In the genomic region with DNA sequence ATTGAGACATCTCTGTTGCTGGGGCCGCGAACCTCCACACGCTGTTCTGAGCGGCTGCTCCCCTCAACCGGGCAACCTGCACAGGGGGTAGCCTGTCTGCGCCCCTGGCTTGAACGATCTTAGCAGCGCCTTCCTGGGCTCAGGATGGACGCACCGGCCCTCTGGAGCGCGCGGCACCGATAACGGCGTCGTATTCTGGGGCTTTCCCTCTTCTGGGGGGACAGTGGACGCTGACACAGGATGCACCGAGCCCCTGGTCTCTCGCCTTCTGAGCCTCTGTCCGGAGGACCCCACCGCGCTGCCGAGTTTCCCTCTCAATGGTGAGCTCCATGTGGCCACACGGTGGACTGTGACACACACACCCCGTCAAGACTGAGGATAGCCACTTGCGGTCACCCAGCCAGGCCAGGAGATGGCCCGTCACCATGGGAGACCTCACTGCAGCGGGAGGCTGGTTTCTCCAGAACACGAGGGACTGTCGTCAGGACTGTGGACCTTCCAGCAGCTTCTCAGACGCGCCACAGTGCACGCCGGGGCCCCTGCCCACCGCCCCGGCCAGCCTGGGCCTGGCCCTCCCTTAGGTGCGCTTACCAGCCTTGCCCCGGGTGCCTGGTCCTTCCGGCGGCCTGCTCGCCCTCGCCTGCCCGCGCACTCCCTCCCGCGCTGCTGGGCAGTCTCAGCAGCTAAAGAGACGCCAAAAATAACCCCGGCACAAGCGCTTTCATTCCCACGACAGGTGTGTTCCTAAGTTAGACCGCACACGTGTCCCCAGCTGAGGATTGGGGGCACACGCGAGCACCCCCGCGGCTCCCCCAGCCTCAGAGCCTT, we compare ENCODE assay signal across 25 cellular contexts. TPM values are rescaled to one million over a fixed set of nuclear protein-coding genes. Genes with fewer than 3 reads are reported as not detected.
"Had no signal": no experiment of that assay in that cellular context is flagged by ENCODE, and none has a peak within 500 bp of the region (broad histone marks: within the 10 kb centered on the region; RNA-seq: fewer than 3 reads in every experiment).

No MANE protein-coding gene starts in this region.

- H3K4me3 ChIP-seq: esophagus muscularis mucosa, gastroesophageal sphincter, lower lobe of right lung, right atrium auricular region, testis, tibial nerve, upper lobe of right lung, vagina had no signal

- H3K36me3 ChIP-seq: vagina had no signal

- H3K4me1 ChIP-seq: esophagus muscularis mucosa, gastroesophageal sphincter, lower lobe of right lung, right atrium auricular region, testis, tibial nerve, upper lobe of right lung, vagina had no signal

- ATAC-seq: gastroesophageal sphincter; left lobe of liver; lower lobe of right lung; stimulated activated effector memory CD8-positive, alpha-beta T cell treated with anti-CD3 and anti-CD28 coated beads, Interleukin-12 subunit alpha, Interleukin-12 subunit beta, amount 100 ng/mL, for 72 hours; stimulated activated naive CD8-positive, alpha-beta T cell treated with anti-CD3 and anti-CD28 coated beads, Interleukin-15, amount 100 ng/mL, for 72 hours; upper lobe of right lung had no signal

- H3K4me1 Mint-ChIP-seq: stimulated activated effector memory CD8-positive, alpha-beta T cell treated with anti-CD3 and anti-CD28 coated beads, Interleukin-12 subunit alpha, Interleukin-12 subunit beta, amount 100 ng/mL, for 72 hours had no signal

- H3K9me3 ChIP-seq: esophagus muscularis mucosa, gastroesophageal sphincter, lower lobe of right lung, neutrophil, right atrium auricular region, testis, tibial nerve, upper lobe of right lung, vagina had no signal

- H3K27me3 Mint-ChIP-seq: memory B cell; naive B cell; stimulated activated naive CD8-positive, alpha-beta T cell treated with anti-CD3 and anti-CD28 coated beads, Interleukin-15, amount 100 ng/mL, for 72 hours had no signal

- H3K27ac ChIP-seq: esophagus muscularis mucosa, gastroesophageal sphincter, lower lobe of right lung, neutrophil, right atrium auricular region, testis, tibial nerve, upper lobe of right lung, vagina had no signal

- DNase-seq: effector memory CD4-positive, alpha-beta T cell; glutamatergic neuron; islet precursor cell; lower lobe of right lung; midbrain; naive B cell; nephron progenitor cell; stimulated activated CD4-positive, alpha-beta T cell treated with anti-CD3 and anti-CD28 coated beads, Interleukin-4, amount 100 ng/mL, for 1 hour; stimulated activated CD8-positive, alpha-beta memory T cell treated with anti-CD3 and anti-CD28 coated beads, Interleukin-4, amount 100 ng/mL, for 48 hours; stimulated activated naive CD8-positive, alpha-beta T cell treated with anti-CD3 and anti-CD28 coated beads, Interleukin-15, amount 100 ng/mL, for 72 hours; testis; upper lobe of right lung had no signal

- H3K9me3 Mint-ChIP-seq: memory B cell; naive B cell; nephron progenitor cell; stimulated activated effector memory CD8-positive, alpha-beta T cell treated with anti-CD3 and anti-CD28 coated beads, Interleukin-12 subunit alpha, Interleukin-12 subunit beta, amount 100 ng/mL, for 72 hours; stimulated activated naive CD8-positive, alpha-beta T cell treated with anti-CD3 and anti-CD28 coated beads, Interleukin-15, amount 100 ng/mL, for 72 hours had no signal

- H3K27ac Mint-ChIP-seq: memory B cell; nephron progenitor cell; stimulated activated effector memory CD8-positive, alpha-beta T cell treated with anti-CD3 and anti-CD28 coated beads, Interleukin-12 subunit alpha, Interleukin-12 subunit beta, amount 100 ng/mL, for 72 hours; stimulated activated naive CD8-positive, alpha-beta T cell treated with anti-CD3 and anti-CD28 coated beads, Interleukin-15, amount 100 ng/mL, for 72 hours had no signal

- H3K27me3 ChIP-seq: neutrophil, right atrium auricular region, testis, tibial nerve, upper lobe of right lung, vagina had no signal

- H3K4me3 Mint-ChIP-seq: memory B cell; nephron progenitor cell; stimulated activated effector memory CD8-positive, alpha-beta T cell treated with anti-CD3 and anti-CD28 coated beads, Interleukin-12 subunit alpha, Interleukin-12 subunit beta, amount 100 ng/mL, for 72 hours; stimulated activated naive CD8-positive, alpha-beta T cell treated with anti-CD3 and anti-CD28 coated beads, Interleukin-15, amount 100 ng/mL, for 72 hours had no signal

RNA-seq across cellular contexts. Expression of a gene that starts 30.0 kb away (rescaled TPM):
- total RNA-seq: esophagus muscularis mucosa, fibroblast of villous mesenchyme, lower lobe of right lung, osteoblast, pulmonary artery endothelial cell, right atrium auricular region, subcutaneous adipose tissue, tibial nerve, upper lobe of right lung, vagina had no signal
